26 cellular contexts compared by ENCODE assay signal in genomic region chr3:134618473-134618860, GRCh38. TPM values are rescaled to one million over a fixed set of nuclear protein-coding genes. Genes with fewer than 3 reads are reported as not detected.
"Had no signal": no experiment of that assay in that cellular context is flagged by ENCODE, and none has a peak within 500 bp of the region (broad histone marks: within the 10 kb centered on the region; RNA-seq: fewer than 3 reads in every experiment).

No MANE protein-coding gene starts in this region.

- H3K27ac ChIP-seq: cardiac muscle cell, left lung, pancreas, sigmoid colon, testis, vagina had no signal

- H3K4me1 Mint-ChIP-seq: activated CD4-positive, alpha-beta T cell treated with anti-CD3 and anti-CD28 coated beads, Interleukin-2, amount 10 ng/mL, durations not matched to agents 24 days and 14 days; activated naive CD8-positive, alpha-beta T cell treated with anti-CD3 and anti-CD28 coated beads, Interleukin-2, amount 50 U/mL, for 24 hours had no signal

- H3K27me3 Mint-ChIP-seq: activated CD4-positive, alpha-beta T cell treated with anti-CD3 and anti-CD28 coated beads, Interleukin-2, amount 10 ng/mL, durations not matched to agents 24 days and 14 days; activated naive CD8-positive, alpha-beta T cell treated with anti-CD3 and anti-CD28 coated beads, Interleukin-2, amount 50 U/mL, for 24 hours; dendritic cell treated with granulocyte-macrophage colony-stimulating factor and Interleukin-4, amounts not matched to agents 40 ng/mL and 50 ng/mL, for 4 days; naive thymus-derived CD8-positive, alpha-beta T cell; stimulated activated naive B cell treated with anti-CD40 and anti-IgM and Interleukin-4, amounts not matched to agents 10 μg/mL and 1 μg/mL and 100 μg/mL, for 72 hours had no signal

- H3K27ac Mint-ChIP-seq: activated CD4-positive, alpha-beta T cell treated with anti-CD3 and anti-CD28 coated beads, Interleukin-2, amount 10 ng/mL, durations not matched to agents 24 days and 14 days; activated CD8-positive, alpha-beta T cell treated with anti-CD3 and anti-CD28 coated beads, Interleukin-2, amount 10 ng/mL, durations not matched to agents 7 days and 5 days; activated naive CD8-positive, alpha-beta T cell treated with anti-CD3 and anti-CD28 coated beads, Interleukin-2, amount 50 U/mL, for 24 hours; activated T-helper 1 cell treated with anti-CD3 and anti-CD28 coated beads, Interleukin-12 subunit alpha, Interleukin-12 subunit beta, Interleukin-2, Interleukin-4 antibody, amounts not matched to agents 30 ng/mL and 10 ng/mL and 1 ng/mL, durations not matched to agents 14 hours and 24 hours and 36 hours; dendritic cell treated with granulocyte-macrophage colony-stimulating factor and Interleukin-4, amounts not matched to agents 40 ng/mL and 50 ng/mL, for 4 days; naive thymus-derived CD8-positive, alpha-beta T cell; stimulated activated naive B cell treated with anti-CD40 and anti-IgM and Interleukin-4, amounts not matched to agents 10 μg/mL and 1 μg/mL and 100 μg/mL, for 72 hours had no signal

- H3K9me3 ChIP-seq: left lung, pancreas, sigmoid colon, testis, vagina had no signal

- H3K27me3 ChIP-seq: left lung, pancreas, sigmoid colon, testis, vagina had no signal

- H3K36me3 ChIP-seq: cardiac muscle cell, left lung, pancreas, vagina had no signal

- H3K4me3 Mint-ChIP-seq: activated CD4-positive, alpha-beta T cell treated with anti-CD3 and anti-CD28 coated beads, Interleukin-2, amount 10 ng/mL, durations not matched to agents 24 days and 14 days; activated CD8-positive, alpha-beta T cell treated with anti-CD3 and anti-CD28 coated beads, Interleukin-2, amount 10 ng/mL, durations not matched to agents 7 days and 5 days; activated naive CD8-positive, alpha-beta T cell treated with anti-CD3 and anti-CD28 coated beads, Interleukin-2, amount 50 U/mL, for 24 hours; activated T-helper 1 cell treated with anti-CD3 and anti-CD28 coated beads, Interleukin-12 subunit alpha, Interleukin-12 subunit beta, Interleukin-2, Interleukin-4 antibody, amounts not matched to agents 30 ng/mL and 10 ng/mL and 1 ng/mL, durations not matched to agents 14 hours and 24 hours and 36 hours; dendritic cell treated with granulocyte-macrophage colony-stimulating factor and Interleukin-4, amounts not matched to agents 40 ng/mL and 50 ng/mL, for 4 days; naive thymus-derived CD8-positive, alpha-beta T cell; stimulated activated naive B cell treated with anti-CD40 and anti-IgM and Interleukin-4, amounts not matched to agents 10 μg/mL and 1 μg/mL and 100 μg/mL, for 72 hours had no signal

- H3K4me1 ChIP-seq: left lung, pancreas, sigmoid colon, testis, vagina had no signal

- H3K4me3 ChIP-seq: cardiac muscle cell, left lung, lung, pancreas, sigmoid colon, smooth muscle cell, testis, vagina had no signal

- DNase-seq: activated CD4-positive, alpha-beta T cell treated with anti-CD3 and anti-CD28 coated beads, Interleukin-2, amount 10 ng/mL, durations not matched to agents 24 days and 14 days; activated CD8-positive, alpha-beta T cell treated with anti-CD3 and anti-CD28 coated beads, Interleukin-2, amount 10 ng/mL, durations not matched to agents 7 days and 5 days; activated gamma-delta T cell; activated naive CD4-positive, alpha-beta T cell treated with anti-CD3 and anti-CD28 coated beads, Interleukin-2, amount 50 U/mL, for 16 hours; activated naive CD8-positive, alpha-beta T cell treated with anti-CD3 and anti-CD28 coated beads, Interleukin-2, amount 50 U/mL, for 24 hours; effector CD4-positive, alpha-beta T cell; erythroblast; foreskin fibroblast; left lung; naive thymus-derived CD8-positive, alpha-beta T cell; sigmoid colon; stimulated activated CD4-positive, alpha-beta T cell treated with anti-CD3 and anti-CD28 coated beads, Interleukin-2, amount 100 ng/mL, for 48 hours; stimulated activated CD8-positive, alpha-beta memory T cell treated with anti-CD3 and anti-CD28 coated beads, Interleukin-4, amount 100 ng/mL, for 48 hours; stimulated activated naive B cell treated with anti-CD40 and anti-IgM and Interleukin-4, amounts not matched to agents 10 μg/mL and 1 μg/mL and 100 μg/mL, for 72 hours; testis; trophoblast cell had no signal

- H3K36me3 Mint-ChIP-seq: naive thymus-derived CD8-positive, alpha-beta T cell; stimulated activated naive B cell treated with anti-CD40 and anti-IgM and Interleukin-4, amounts not matched to agents 10 μg/mL and 1 μg/mL and 100 μg/mL, for 72 hours had no signal

- H3K9me3 Mint-ChIP-seq: activated CD4-positive, alpha-beta T cell treated with anti-CD3 and anti-CD28 coated beads, Interleukin-2, amount 10 ng/mL, durations not matched to agents 24 days and 14 days; activated naive CD8-positive, alpha-beta T cell treated with anti-CD3 and anti-CD28 coated beads, Interleukin-2, amount 50 U/mL, for 24 hours; activated T-helper 1 cell treated with anti-CD3 and anti-CD28 coated beads, Interleukin-12 subunit alpha, Interleukin-12 subunit beta, Interleukin-2, Interleukin-4 antibody, amounts not matched to agents 30 ng/mL and 10 ng/mL and 1 ng/mL, durations not matched to agents 14 hours and 24 hours and 36 hours; dendritic cell treated with granulocyte-macrophage colony-stimulating factor and Interleukin-4, amounts not matched to agents 40 ng/mL and 50 ng/mL, for 4 days; naive thymus-derived CD8-positive, alpha-beta T cell; stimulated activated naive B cell treated with anti-CD40 and anti-IgM and Interleukin-4, amounts not matched to agents 10 μg/mL and 1 μg/mL and 100 μg/mL, for 72 hours had no signal

- ATAC-seq: activated CD4-positive, CD25-positive, alpha-beta regulatory T cell treated with anti-CD3 and anti-CD28 coated beads, Interleukin-2, amount 50 U/mL, for 24 hours; activated CD8-positive, alpha-beta T cell treated with anti-CD3 and anti-CD28 coated beads, Interleukin-2, amount 10 ng/mL, durations not matched to agents 7 days and 5 days; activated naive CD8-positive, alpha-beta T cell treated with anti-CD3 and anti-CD28 coated beads, Interleukin-2, amount 50 U/mL, for 24 hours; left lung; naive thymus-derived CD8-positive, alpha-beta T cell; pancreas had no signal

- H3K4me2 ChIP-seq: smooth muscle cell had no signal

RNA-seq across cellular contexts. Expression of gene KY, which starts 32.4 kb away (rescaled TPM):
- total RNA-seq: activated CD4-positive, alpha-beta T cell treated with anti-CD3 and anti-CD28 coated beads, Interleukin-2, amount 10 ng/mL, durations not matched to agents 24 days and 14 days; activated CD8-positive, alpha-beta T cell treated with anti-CD3 and anti-CD28 coated beads, Interleukin-2, amount 10 ng/mL, durations not matched to agents 7 days and 5 days; activated T-helper 1 cell treated with anti-CD3 and anti-CD28 coated beads, Interleukin-12 subunit alpha, Interleukin-12 subunit beta, Interleukin-2, Interleukin-4 antibody, amounts not matched to agents 30 ng/mL and 10 ng/mL and 1 ng/mL, durations not matched to agents 14 hours and 24 hours and 36 hours; naive thymus-derived CD8-positive, alpha-beta T cell; pulmonary artery endothelial cell; T-helper 2 cell treated with Interferon-gamma antibody and Interleukin-4, amounts not matched to agents 100 ng/mL and 5 ng/mL, for 36 hours had no signal
